ENCODE assay signal across 1 cellular context in genomic region chr6:139480356-139480833, GRCh38.
TF ChIP-seq lines count a peak whose summit lies in the region.

No MANE protein-coding gene starts in this region.

TF ChIP-seq in HepG2, 621 proteins besides CTCF, POLR2A, EP300 and RAD21 (continued from another document and continues in another):
- TF ChIP-seq USF2 (IDR thresholded peaks at IDR 0.05; ENCODE audit: low read depth, low read length) (no peak), USF2 (CRISPR knock-in tag; IDR thresholded peaks at IDR 0.05; ENCODE audit: borderline replicate concordance) (no peak), LCORL (IDR thresholded peaks at IDR 0.05) (no peak), LCORL (CRISPR knock-in tag; IDR thresholded peaks at IDR 0.05) (peak; percentile 81), MTERF4 (CRISPR knock-in tag; IDR thresholded peaks at IDR 0.05) (peak; percentile 22; the same call in 1 of the 2 replicates), ZNF567 (CRISPR knock-in tag; IDR thresholded peaks at IDR 0.05; ENCODE audit: borderline replicate concordance) (no peak), ZBTB33 (CRISPR knock-in tag; IDR thresholded peaks at IDR 0.05) (0 out of 2 replicates have a peak, but pooled peaks have one; percentile 43), NCOA2 (CRISPR knock-in tag; IDR thresholded peaks at IDR 0.05) (peak; percentile 97), SALL2 (CRISPR knock-in tag; IDR thresholded peaks at IDR 0.05) (peak; percentile 80), ATF1 (CRISPR knock-in tag; IDR thresholded peaks at IDR 0.05) (0 out of 2 replicates have a peak, but pooled peaks have one; percentile 59), ZNF710 (CRISPR knock-in tag; IDR thresholded peaks at IDR 0.05; ENCODE audit: borderline replicate concordance) (peak; percentile 90), ZNF879 (CRISPR knock-in tag; IDR thresholded peaks at IDR 0.05) (no peak), ZNF136 (CRISPR knock-in tag; IDR thresholded peaks at IDR 0.05; ENCODE audit: low read depth) (no peak), MEIS2 (CRISPR knock-in tag; IDR thresholded peaks at IDR 0.05) (peak; percentile 75; the same call in 1 of the 2 replicates), ZFP91 (CRISPR knock-in tag; IDR thresholded peaks at IDR 0.05; ENCODE audit: borderline replicate concordance) (no peak), MNT (IDR thresholded peaks at IDR 0.05) (no peak), SNAPC5 (CRISPR knock-in tag; IDR thresholded peaks at IDR 0.05; ENCODE audit: borderline replicate concordance) (no peak), HOXD1 (CRISPR knock-in tag; IDR thresholded peaks at IDR 0.05) (peak; percentile 78; the same call in 1 of the 2 replicates), ZNF614 (CRISPR knock-in tag; IDR thresholded peaks at IDR 0.05; ENCODE audit: borderline replicate concordance) (peak; percentile 98), SNAI1 (CRISPR knock-in tag; IDR thresholded peaks at IDR 0.05; ENCODE audit: borderline replicate concordance) (no peak), RBM22 (optimal IDR thresholded peaks at IDR 0.05; ENCODE audit: low read length) (no peak), CENPT (CRISPR knock-in tag; IDR thresholded peaks at IDR 0.05; ENCODE audit: low read depth) (no peak), IKZF5 (CRISPR knock-in tag; IDR thresholded peaks at IDR 0.05) (peak; percentile 96), MYC (CRISPR knock-in tag; IDR thresholded peaks at IDR 0.05; ENCODE audit: borderline replicate concordance) (no peak), ATF4 (CRISPR knock-in tag; IDR thresholded peaks at IDR 0.05) (peak; percentile 91 to 100), XRCC5 (optimal IDR thresholded peaks at IDR 0.05; ENCODE audit: low read length) (peak; percentile 48), ZNF180 (CRISPR knock-in tag; IDR thresholded peaks at IDR 0.05; ENCODE audit: borderline replicate concordance, low read depth) (no peak), PHF8 (CRISPR knock-in tag; IDR thresholded peaks at IDR 0.05) (no peak), ZNF138 (CRISPR knock-in tag; IDR thresholded peaks at IDR 0.05; ENCODE audit: low read depth) (no peak), ZNF329 (CRISPR knock-in tag; IDR thresholded peaks at IDR 0.05; ENCODE audit: low read depth) (no peak), ZNF749 (CRISPR knock-in tag; IDR thresholded peaks at IDR 0.05; ENCODE audit: borderline replicate concordance) (peak; percentile 46; the same call in 1 of the 2 replicates), SPEN (CRISPR knock-in tag; IDR thresholded peaks at IDR 0.05; ENCODE audit: low read depth) (peak; percentile 53; the same call in 1 of the 2 replicates), SIX1 (CRISPR knock-in tag; IDR thresholded peaks at IDR 0.05; ENCODE audit: borderline replicate concordance) (peak; percentile 97), ZNF691 (CRISPR knock-in tag; IDR thresholded peaks at IDR 0.05; ENCODE audit: borderline replicate concordance, low read depth) (no peak), PATZ1 (CRISPR knock-in tag; IDR thresholded peaks at IDR 0.05) (peak; percentile 87), ZNF10 (CRISPR knock-in tag; IDR thresholded peaks at IDR 0.05; ENCODE audit: borderline replicate concordance, low read depth) (no peak), DPF2 (CRISPR knock-in tag; IDR thresholded peaks at IDR 0.05; ENCODE audit: borderline replicate concordance, low read depth) (peak; percentile 94), EHMT2 (IDR thresholded peaks at IDR 0.05; ENCODE audit: borderline replicate concordance, low read depth, low read length) (peak; percentile 76), ZMYM3 (CRISPR knock-in tag; IDR thresholded peaks at IDR 0.05) (peak; percentile 79; the same call in 1 of the 2 replicates), ZNF367 (CRISPR knock-in tag; IDR thresholded peaks at IDR 0.05; ENCODE audit: borderline replicate concordance) (no peak), ZNF552 (CRISPR knock-in tag; IDR thresholded peaks at IDR 0.05; ENCODE audit: borderline replicate concordance) (no peak), MED8 (CRISPR knock-in tag; IDR thresholded peaks at IDR 0.05; ENCODE audit: insufficient replicate concordance) (no peak), ZNF605 (CRISPR knock-in tag; IDR thresholded peaks at IDR 0.05) (peak; percentile 76), TAF15 (IDR thresholded peaks at IDR 0.05; ENCODE audit: low read depth, low read length, poor library complexity, severe bottlenecking) (no peak), ZNF558 (CRISPR knock-in tag; IDR thresholded peaks at IDR 0.05; ENCODE audit: borderline replicate concordance) (peak; percentile 11; the same call in 1 of the 2 replicates), YEATS2 (CRISPR knock-in tag; IDR thresholded peaks at IDR 0.05; ENCODE audit: borderline replicate concordance) (no peak; the same call in 1 of the 2 replicates), HHEX (CRISPR knock-in tag; IDR thresholded peaks at IDR 0.05) (peak; percentile 70; the same call in 1 of the 2 replicates)
